ENCODE assay signal across 1 cellular context in genomic region chr5:143329843-143330242, GRCh38.
TF ChIP-seq lines count a peak whose summit lies in the region.

No MANE protein-coding gene starts in this region.

TF ChIP-seq in IMR-90, 13 proteins besides CTCF, POLR2A, EP300 and RAD21 (continued from another document):
- TF ChIP-seq ELK1 (IDR thresholded peaks at IDR 0.05; ENCODE audit: borderline replicate concordance, low read depth, low read length) (no peak), BHLHE40 (IDR thresholded peaks at IDR 0.05; ENCODE audit: low read depth, low read length) (no peak), USF2 (IDR thresholded peaks at IDR 0.05; ENCODE audit: low read depth, low read length) (no peak), CEBPB (IDR thresholded peaks at IDR 0.05; ENCODE audit: low read depth, low read length) (no peak), MAZ (IDR thresholded peaks at IDR 0.05; ENCODE audit: borderline replicate concordance, low read depth, low read length) (no peak), RFX5 (IDR thresholded peaks at IDR 0.05; ENCODE audit: low read depth, low read length) (no peak), NFE2L2 (IDR thresholded peaks at IDR 0.05; ENCODE audit: low read depth, low read length) (no peak), MXI1 (IDR thresholded peaks at IDR 0.05; ENCODE audit: borderline replicate concordance, low read depth, low read length) (no peak), FOS (IDR thresholded peaks at IDR 0.05; ENCODE audit: low read depth, low read length) (no peak), SMC3 (IDR thresholded peaks at IDR 0.05; ENCODE audit: low read depth, low read length) (no peak)
